2 cellular contexts compared by ENCODE assay signal in the genomic region with DNA sequence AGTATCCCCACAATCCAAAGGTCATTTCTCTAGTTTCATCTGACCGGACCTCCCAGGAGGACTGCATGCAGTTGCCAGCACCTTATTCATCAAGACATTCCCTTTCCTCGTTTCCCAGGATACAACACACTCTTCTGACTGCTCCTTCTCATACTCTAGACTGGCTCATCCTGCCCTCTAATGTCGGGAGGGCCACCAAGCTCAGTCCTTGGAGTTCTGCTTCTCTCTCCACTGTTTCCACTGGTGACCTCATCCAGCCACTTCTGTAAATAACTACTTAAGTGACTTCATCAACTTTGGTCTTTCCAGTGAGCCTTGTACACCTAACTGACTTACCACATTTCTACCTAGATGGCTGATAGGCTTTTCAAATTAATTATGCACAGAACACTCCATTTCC.
TF ChIP-seq lines count a peak whose summit lies in the region.

No MANE protein-coding gene starts in this region.

TF ChIP-seq in HEK293, 187 proteins besides CTCF, POLR2A, EP300 and RAD21 (continued from another document):
- TF ChIP-seq, protein P1, sequence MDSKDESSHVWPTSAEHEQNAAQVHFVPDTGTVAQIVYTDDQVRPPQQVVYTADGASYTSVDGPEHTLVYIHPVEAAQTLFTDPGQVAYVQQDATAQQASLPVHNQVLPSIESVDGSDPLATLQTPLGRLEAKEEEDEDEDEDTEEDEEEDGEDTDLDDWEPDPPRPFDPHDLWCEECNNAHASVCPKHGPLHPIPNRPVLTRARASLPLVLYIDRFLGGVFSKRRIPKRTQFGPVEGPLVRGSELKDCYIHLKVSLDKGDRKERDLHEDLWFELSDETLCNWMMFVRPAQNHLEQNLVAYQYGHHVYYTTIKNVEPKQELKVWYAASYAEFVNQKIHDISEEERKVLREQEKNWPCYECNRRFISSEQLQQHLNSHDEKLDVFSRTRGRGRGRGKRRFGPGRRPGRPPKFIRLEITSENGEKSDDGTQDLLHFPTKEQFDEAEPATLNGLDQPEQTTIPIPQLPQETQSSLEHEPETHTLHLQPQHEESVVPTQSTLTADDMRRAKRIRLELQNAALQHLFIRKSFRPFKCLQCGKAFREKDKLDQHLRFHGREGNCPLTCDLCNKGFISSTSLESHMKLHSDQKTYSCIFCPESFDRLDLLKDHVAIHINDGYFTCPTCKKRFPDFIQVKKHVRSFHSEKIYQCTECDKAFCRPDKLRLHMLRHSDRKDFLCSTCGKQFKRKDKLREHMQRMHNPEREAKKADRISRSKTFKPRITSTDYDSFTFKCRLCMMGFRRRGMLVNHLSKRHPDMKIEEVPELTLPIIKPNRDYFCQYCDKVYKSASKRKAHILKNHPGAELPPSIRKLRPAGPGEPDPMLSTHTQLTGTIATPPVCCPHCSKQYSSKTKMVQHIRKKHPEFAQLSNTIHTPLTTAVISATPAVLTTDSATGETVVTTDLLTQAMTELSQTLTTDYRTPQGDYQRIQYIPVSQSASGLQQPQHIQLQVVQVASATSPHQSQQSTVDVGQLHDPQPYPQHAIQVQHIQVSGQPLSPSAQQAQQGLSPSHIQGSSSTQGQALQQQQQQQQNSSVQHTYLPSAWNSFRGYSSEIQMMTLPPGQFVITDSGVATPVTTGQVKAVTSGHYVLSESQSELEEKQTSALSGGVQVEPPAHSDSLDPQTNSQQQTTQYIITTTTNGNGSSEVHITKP (tag by site-specific recombination; IDR thresholded peaks at IDR 0.05) = peak; percentile 45
- TF ChIP-seq ZNF341 (tag by site-specific recombination; IDR thresholded peaks at IDR 0.05; ENCODE audit: low read depth) (no peak), ZNF654 (tag by site-specific recombination; IDR thresholded peaks at IDR 0.05; ENCODE audit: low read depth) (peak; percentile 25; the same call in 1 of the 2 replicates), ZBTB21 (tag by site-specific recombination; IDR thresholded peaks at IDR 0.05) (peak; percentile 66)

TF ChIP-seq in WTC11, 78 proteins besides CTCF, POLR2A, EP300 and RAD21 (continued from another document):
- TF ChIP-seq, protein P2, sequence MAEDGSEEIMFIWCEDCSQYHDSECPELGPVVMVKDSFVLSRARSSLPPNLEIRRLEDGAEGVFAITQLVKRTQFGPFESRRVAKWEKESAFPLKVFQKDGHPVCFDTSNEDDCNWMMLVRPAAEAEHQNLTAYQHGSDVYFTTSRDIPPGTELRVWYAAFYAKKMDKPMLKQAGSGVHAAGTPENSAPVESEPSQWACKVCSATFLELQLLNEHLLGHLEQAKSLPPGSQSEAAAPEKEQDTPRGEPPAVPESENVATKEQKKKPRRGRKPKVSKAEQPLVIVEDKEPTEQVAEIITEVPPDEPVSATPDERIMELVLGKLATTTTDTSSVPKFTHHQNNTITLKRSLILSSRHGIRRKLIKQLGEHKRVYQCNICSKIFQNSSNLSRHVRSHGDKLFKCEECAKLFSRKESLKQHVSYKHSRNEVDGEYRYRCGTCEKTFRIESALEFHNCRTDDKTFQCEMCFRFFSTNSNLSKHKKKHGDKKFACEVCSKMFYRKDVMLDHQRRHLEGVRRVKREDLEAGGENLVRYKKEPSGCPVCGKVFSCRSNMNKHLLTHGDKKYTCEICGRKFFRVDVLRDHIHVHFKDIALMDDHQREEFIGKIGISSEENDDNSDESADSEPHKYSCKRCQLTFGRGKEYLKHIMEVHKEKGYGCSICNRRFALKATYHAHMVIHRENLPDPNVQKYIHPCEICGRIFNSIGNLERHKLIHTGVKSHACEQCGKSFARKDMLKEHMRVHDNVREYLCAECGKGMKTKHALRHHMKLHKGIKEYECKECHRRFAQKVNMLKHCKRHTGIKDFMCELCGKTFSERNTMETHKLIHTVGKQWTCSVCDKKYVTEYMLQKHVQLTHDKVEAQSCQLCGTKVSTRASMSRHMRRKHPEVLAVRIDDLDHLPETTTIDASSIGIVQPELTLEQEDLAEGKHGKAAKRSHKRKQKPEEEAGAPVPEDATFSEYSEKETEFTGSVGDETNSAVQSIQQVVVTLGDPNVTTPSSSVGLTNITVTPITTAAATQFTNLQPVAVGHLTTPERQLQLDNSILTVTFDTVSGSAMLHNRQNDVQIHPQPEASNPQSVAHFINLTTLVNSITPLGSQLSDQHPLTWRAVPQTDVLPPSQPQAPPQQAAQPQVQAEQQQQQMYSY (CRISPR knock-in tag; IDR thresholded peaks at IDR 0.05) = no peak
- TF ChIP-seq ZNF671 (CRISPR knock-in tag; IDR thresholded peaks at IDR 0.05) (no peak), NR2C2 (CRISPR knock-in tag; IDR thresholded peaks at IDR 0.05) (no peak)
- TF ChIP-seq, protein P3, sequence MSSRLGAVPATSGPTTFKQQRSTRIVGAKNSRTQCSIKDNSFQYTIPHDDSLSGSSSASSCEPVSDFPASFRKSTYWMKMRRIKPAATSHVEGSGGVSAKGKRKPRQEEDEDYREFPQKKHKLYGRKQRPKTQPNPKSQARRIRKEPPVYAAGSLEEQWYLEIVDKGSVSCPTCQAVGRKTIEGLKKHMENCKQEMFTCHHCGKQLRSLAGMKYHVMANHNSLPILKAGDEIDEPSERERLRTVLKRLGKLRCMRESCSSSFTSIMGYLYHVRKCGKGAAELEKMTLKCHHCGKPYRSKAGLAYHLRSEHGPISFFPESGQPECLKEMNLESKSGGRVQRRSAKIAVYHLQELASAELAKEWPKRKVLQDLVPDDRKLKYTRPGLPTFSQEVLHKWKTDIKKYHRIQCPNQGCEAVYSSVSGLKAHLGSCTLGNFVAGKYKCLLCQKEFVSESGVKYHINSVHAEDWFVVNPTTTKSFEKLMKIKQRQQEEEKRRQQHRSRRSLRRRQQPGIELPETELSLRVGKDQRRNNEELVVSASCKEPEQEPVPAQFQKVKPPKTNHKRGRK (CRISPR knock-in tag; IDR thresholded peaks at IDR 0.05; ENCODE audit: borderline replicate concordance) = no peak
- TF ChIP-seq, protein P4, sequence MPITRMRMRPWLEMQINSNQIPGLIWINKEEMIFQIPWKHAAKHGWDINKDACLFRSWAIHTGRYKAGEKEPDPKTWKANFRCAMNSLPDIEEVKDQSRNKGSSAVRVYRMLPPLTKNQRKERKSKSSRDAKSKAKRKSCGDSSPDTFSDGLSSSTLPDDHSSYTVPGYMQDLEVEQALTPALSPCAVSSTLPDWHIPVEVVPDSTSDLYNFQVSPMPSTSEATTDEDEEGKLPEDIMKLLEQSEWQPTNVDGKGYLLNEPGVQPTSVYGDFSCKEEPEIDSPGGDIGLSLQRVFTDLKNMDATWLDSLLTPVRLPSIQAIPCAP (CRISPR knock-in tag; IDR thresholded peaks at IDR 0.05) = no peak
- TF ChIP-seq, protein P5, sequence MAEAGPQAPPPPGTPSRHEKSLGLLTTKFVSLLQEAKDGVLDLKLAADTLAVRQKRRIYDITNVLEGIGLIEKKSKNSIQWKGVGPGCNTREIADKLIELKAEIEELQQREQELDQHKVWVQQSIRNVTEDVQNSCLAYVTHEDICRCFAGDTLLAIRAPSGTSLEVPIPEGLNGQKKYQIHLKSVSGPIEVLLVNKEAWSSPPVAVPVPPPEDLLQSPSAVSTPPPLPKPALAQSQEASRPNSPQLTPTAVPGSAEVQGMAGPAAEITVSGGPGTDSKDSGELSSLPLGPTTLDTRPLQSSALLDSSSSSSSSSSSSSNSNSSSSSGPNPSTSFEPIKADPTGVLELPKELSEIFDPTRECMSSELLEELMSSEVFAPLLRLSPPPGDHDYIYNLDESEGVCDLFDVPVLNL (CRISPR knock-in tag; IDR thresholded peaks at IDR 0.05; ENCODE audit: borderline replicate concordance, low read depth) = no peak
- TF ChIP-seq, protein P6, sequence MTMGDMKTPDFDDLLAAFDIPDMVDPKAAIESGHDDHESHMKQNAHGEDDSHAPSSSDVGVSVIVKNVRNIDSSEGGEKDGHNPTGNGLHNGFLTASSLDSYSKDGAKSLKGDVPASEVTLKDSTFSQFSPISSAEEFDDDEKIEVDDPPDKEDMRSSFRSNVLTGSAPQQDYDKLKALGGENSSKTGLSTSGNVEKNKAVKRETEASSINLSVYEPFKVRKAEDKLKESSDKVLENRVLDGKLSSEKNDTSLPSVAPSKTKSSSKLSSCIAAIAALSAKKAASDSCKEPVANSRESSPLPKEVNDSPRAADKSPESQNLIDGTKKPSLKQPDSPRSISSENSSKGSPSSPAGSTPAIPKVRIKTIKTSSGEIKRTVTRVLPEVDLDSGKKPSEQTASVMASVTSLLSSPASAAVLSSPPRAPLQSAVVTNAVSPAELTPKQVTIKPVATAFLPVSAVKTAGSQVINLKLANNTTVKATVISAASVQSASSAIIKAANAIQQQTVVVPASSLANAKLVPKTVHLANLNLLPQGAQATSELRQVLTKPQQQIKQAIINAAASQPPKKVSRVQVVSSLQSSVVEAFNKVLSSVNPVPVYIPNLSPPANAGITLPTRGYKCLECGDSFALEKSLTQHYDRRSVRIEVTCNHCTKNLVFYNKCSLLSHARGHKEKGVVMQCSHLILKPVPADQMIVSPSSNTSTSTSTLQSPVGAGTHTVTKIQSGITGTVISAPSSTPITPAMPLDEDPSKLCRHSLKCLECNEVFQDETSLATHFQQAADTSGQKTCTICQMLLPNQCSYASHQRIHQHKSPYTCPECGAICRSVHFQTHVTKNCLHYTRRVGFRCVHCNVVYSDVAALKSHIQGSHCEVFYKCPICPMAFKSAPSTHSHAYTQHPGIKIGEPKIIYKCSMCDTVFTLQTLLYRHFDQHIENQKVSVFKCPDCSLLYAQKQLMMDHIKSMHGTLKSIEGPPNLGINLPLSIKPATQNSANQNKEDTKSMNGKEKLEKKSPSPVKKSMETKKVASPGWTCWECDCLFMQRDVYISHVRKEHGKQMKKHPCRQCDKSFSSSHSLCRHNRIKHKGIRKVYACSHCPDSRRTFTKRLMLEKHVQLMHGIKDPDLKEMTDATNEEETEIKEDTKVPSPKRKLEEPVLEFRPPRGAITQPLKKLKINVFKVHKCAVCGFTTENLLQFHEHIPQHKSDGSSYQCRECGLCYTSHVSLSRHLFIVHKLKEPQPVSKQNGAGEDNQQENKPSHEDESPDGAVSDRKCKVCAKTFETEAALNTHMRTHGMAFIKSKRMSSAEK (CRISPR knock-in tag; IDR thresholded peaks at IDR 0.05; ENCODE audit: borderline replicate concordance) = no peak
